ENCODE assay signal across 1 cellular context in the genomic region with DNA sequence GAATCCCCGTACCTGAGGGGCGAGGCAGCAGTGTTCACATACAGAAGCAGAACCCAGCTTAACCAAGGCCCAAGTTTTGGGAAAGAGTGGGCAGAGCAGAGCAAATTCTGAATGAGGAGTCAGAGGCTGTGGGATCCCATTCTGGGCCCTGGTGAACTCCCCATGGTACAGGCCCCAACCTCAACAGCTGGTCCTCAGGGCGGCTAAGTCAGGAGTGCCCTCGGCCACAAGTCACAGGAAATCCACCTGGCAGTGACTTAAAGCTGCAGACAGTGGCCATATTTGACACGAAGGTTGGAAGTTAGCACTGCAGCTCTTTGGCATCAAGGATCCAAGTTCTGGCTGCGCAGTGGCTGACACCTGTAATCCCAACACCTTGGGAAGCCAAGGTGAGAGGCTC.
TF ChIP-seq lines count a peak whose summit lies in the region.

No MANE protein-coding gene starts in this region.

TF ChIP-seq in HepG2, 621 proteins besides CTCF, POLR2A, EP300 and RAD21 (continued from another document):
- TF ChIP-seq ATF1 (CRISPR knock-in tag; IDR thresholded peaks at IDR 0.05), result no peak
- TF ChIP-seq, protein P1, sequence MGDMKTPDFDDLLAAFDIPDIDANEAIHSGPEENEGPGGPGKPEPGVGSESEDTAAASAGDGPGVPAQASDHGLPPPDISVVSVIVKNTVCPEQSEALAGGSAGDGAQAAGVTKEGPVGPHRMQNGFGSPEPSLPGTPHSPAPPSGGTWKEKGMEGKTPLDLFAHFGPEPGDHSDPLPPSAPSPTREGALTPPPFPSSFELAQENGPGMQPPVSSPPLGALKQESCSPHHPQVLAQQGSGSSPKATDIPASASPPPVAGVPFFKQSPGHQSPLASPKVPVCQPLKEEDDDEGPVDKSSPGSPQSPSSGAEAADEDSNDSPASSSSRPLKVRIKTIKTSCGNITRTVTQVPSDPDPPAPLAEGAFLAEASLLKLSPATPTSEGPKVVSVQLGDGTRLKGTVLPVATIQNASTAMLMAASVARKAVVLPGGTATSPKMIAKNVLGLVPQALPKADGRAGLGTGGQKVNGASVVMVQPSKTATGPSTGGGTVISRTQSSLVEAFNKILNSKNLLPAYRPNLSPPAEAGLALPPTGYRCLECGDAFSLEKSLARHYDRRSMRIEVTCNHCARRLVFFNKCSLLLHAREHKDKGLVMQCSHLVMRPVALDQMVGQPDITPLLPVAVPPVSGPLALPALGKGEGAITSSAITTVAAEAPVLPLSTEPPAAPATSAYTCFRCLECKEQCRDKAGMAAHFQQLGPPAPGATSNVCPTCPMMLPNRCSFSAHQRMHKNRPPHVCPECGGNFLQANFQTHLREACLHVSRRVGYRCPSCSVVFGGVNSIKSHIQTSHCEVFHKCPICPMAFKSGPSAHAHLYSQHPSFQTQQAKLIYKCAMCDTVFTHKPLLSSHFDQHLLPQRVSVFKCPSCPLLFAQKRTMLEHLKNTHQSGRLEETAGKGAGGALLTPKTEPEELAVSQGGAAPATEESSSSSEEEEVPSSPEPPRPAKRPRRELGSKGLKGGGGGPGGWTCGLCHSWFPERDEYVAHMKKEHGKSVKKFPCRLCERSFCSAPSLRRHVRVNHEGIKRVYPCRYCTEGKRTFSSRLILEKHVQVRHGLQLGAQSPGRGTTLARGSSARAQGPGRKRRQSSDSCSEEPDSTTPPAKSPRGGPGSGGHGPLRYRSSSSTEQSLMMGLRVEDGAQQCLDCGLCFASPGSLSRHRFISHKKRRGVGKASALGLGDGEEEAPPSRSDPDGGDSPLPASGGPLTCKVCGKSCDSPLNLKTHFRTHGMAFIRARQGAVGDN (CRISPR knock-in tag; IDR thresholded peaks at IDR 0.05), result peak; percentile 50
TF ChIP-seq in HepG2: peak in this region for 4.
